In genomic region chr18:62755946-62756345, GRCh38 we compare ENCODE assay signal across 1 cellular context.
TF ChIP-seq lines count a peak whose summit lies in the region.

No MANE protein-coding gene starts in this region.

TF ChIP-seq in neural cell, 6 proteins besides CTCF, POLR2A, EP300 and RAD21:
- TF ChIP-seq EZH2 (IDR thresholded peaks at IDR 0.05; ENCODE audit: borderline replicate concordance, insufficient read depth, low read length, poor library complexity, severe bottlenecking), result no peak
- no peak for TF ChIP-seq MXI1 (conservative IDR thresholded peaks at IDR 0.05; ENCODE audit: poor library complexity, severe bottlenecking)
- no peak for TF ChIP-seq SMC3 (conservative IDR thresholded peaks at IDR 0.05; ENCODE audit: poor library complexity)
- TF ChIP-seq TAF1 (IDR thresholded peaks at IDR 0.05; ENCODE audit: low read depth), result no peak
- peak; percentile 47 for TF ChIP-seq POLR2AphosphoS5 (IDR thresholded peaks at IDR 0.05)
TF ChIP-seq in neural cell: peak in this region for 1.
